Comparison of ENCODE assay signal across 14 cellular contexts in genomic region chr16:30569746-30570325, GRCh38. TPM values are rescaled to one million over a fixed set of nuclear protein-coding genes. Genes with fewer than 3 reads are reported as not detected.
DNase-seq lines count a peak whose midpoint lies in the region; ATAC-seq and TF ChIP-seq lines count a peak whose summit lies in the region.
"Had no signal": no experiment of that assay in that cellular context is flagged by ENCODE, and none has a peak within 500 bp of the region (broad histone marks: within the 10 kb centered on the region; RNA-seq: fewer than 3 reads in every experiment).

No MANE protein-coding gene starts in this region.

- intact Hi-C loops in left ventricle myocardium inferior (cut with micrococcal nuclease) (no loop called here), left cardiac atrium (cut with DNase I) (loop anchor here in 1 of 2 donors (5.0 kb wide), 1 partner anchor 43 kb away; the partner anchor contains the start of gene ZNF768), uterus (cut with DNase I; ENCODE audit: low total_unique reads) (no loop called here)

- H3K27me3 Mint-ChIP-seq in central memory CD8-positive, alpha-beta T cell, result no peaks in the 10 kb centered on the region
- H3K27me3 Mint-ChIP-seq: activated naive CD4-positive, alpha-beta T cell treated with anti-CD3 and anti-CD28 coated beads, Interleukin-2, amount 50 U/mL, for 24 hours had no signal

- no peak overlapping the region for H2AFZ ChIP-seq in neuron (ENCODE audit: low read depth, low read length)

- H3K4me3 ChIP-seq in left ventricle myocardium inferior, result peak overlapping the region; percentile 84
- peak overlapping the region; percentile 95 for H3K4me3 ChIP-seq in neuron (ENCODE audit: low read length)
- H3K4me3 ChIP-seq in uterus, result no peak overlapping the region

- H3K27me3 ChIP-seq in left ventricle myocardium inferior (ENCODE audit: low read depth) (no peaks in the 10 kb centered on the region), neuron (ENCODE audit: insufficient read depth, low read length) (no peaks in the 10 kb centered on the region), uterus (no peaks in the 10 kb centered on the region)

- H3K36me3 ChIP-seq in left ventricle myocardium inferior (no peaks in the 10 kb centered on the region), neuron (ENCODE audit: insufficient read depth, low read length) (no peaks in the 10 kb centered on the region), uterus (no peaks in the 10 kb centered on the region)

- peaks cover 15% of the 10 kb centered on the region for H3K36me3 Mint-ChIP-seq in central memory CD8-positive, alpha-beta T cell (ENCODE audit: insufficient read depth)
- H3K36me3 Mint-ChIP-seq: activated naive CD4-positive, alpha-beta T cell treated with anti-CD3 and anti-CD28 coated beads, Interleukin-2, amount 50 U/mL, for 24 hours had no signal

- no peaks in the 10 kb centered on the region for H3K9me3 ChIP-seq in left ventricle myocardium inferior (replicated peaks)
- H3K9me3 ChIP-seq in neuron (ENCODE audit: low read length), result no peaks in the 10 kb centered on the region
- no peaks in the 10 kb centered on the region for H3K9me3 ChIP-seq in uterus

- DNase-seq in left ventricle myocardium inferior (no peak), left cardiac atrium (no peak), uterus (no peak), middle frontal gyrus (ENCODE audit: extremely low spot score, low spot score) (no peak)
- no peak for DNase-seq in central memory CD8-positive, alpha-beta T cell (ENCODE audit: low spot score in 2 of 2)
- no peak for DNase-seq in stimulated activated CD8-positive, alpha-beta memory T cell treated with anti-CD3 and anti-CD28 coated beads, Interleukin-4, amount 100 ng/mL, for 48 hours
- DNase-seq: activated CD4-positive, alpha-beta T cell treated with anti-CD3 and anti-CD28 coated beads, Interleukin-2, amount 50 U/mL, for 48 hours; HCEC 1CT; MV-4-11; OCI-M1; T-helper 2 cell had no signal

- no peak for TF ChIP-seq POLR2A in uterus (IDR thresholded peaks at IDR 0.05)

- ATAC-seq in left cardiac atrium (no peak), GM18520 (IDR thresholded peaks at IDR 0.05; ENCODE audit: unreplicated experiment) (no peak)
- no peak for ATAC-seq in central memory CD8-positive, alpha-beta T cell (replicated peaks; ENCODE audit: extremely low read depth, poor library complexity, severe bottlenecking)

- peak overlapping the region; percentile 81 for H3K27ac Mint-ChIP-seq in central memory CD8-positive, alpha-beta T cell (ENCODE audit: low read depth)

- peaks cover 37% of the 10 kb centered on the region for H3K4me1 Mint-ChIP-seq in central memory CD8-positive, alpha-beta T cell

- H3K27ac ChIP-seq in left ventricle myocardium inferior (replicated peaks) (peak overlapping the region; percentile 99), uterus (peak overlapping the region; percentile 96 to 99)

- TF ChIP-seq CTCF in left ventricle myocardium inferior (IDR thresholded peaks at IDR 0.05; ENCODE audit: borderline replicate concordance) (no peak), uterus (IDR thresholded peaks at IDR 0.05) (no peak)

- H3K9me3 Mint-ChIP-seq in central memory CD8-positive, alpha-beta T cell, result no peaks in the 10 kb centered on the region
- H3K9me3 Mint-ChIP-seq: activated naive CD4-positive, alpha-beta T cell treated with anti-CD3 and anti-CD28 coated beads, Interleukin-2, amount 50 U/mL, for 24 hours had no signal

- peak overlapping the region; percentile 83 for H3K4me3 Mint-ChIP-seq in central memory CD8-positive, alpha-beta T cell

- H3K4me1 ChIP-seq in left ventricle myocardium inferior, result peaks cover 36% of the 10 kb centered on the region
- peaks cover 18% of the 10 kb centered on the region for H3K4me1 ChIP-seq in neuron (ENCODE audit: insufficient read depth, low read length)
- H3K4me1 ChIP-seq in uterus, result peaks cover 0 to 6% of the 10 kb centered on the region in 2 donors

RNA-seq across cellular contexts. Expression of gene ZNF688, which starts 1.7 kb away (rescaled TPM):
- 10.8 TPM for total RNA-seq in left ventricle myocardium inferior
- 10 to 100 TPM in 1 of 2 donors, 1 to 10 TPM in 1; 7.9 to 12.5 TPM for total RNA-seq in left cardiac atrium
- 10 to 100 TPM in 3 of 4 donors, 1 to 10 TPM in 1; 9.6 to 27.1 (median 12.5) TPM for total RNA-seq in uterus

RNA-seq across cellular contexts. Expression of gene ZNF764, which starts 11.7 kb away (rescaled TPM):
- total RNA-seq in left ventricle myocardium inferior, result 8.9 TPM
- 1 to 10 TPM; 5.7 to 8.7 TPM for total RNA-seq in left cardiac atrium
- total RNA-seq in uterus, result 10 to 100 TPM in 2 of 4 donors, 1 to 10 TPM in 2; 1.5 to 11.3 (median 7.3) TPM

RNA-seq across cellular contexts. Expression of gene ZNF785, which starts 15.7 kb away (rescaled TPM):
- total RNA-seq in left ventricle myocardium inferior (7.1 TPM), left cardiac atrium (1 to 10 TPM; 8.2 to 9.8 TPM), uterus (10 to 100 TPM in 2 of 4 donors, 1 to 10 TPM in 2; 6.8 to 37.4 (median 15.2) TPM)

RNA-seq across cellular contexts. Expression of gene ZNF747, which starts 35.2 kb away (rescaled TPM):
- 8.9 TPM for total RNA-seq in left ventricle myocardium inferior
- total RNA-seq in left cardiac atrium, result 1 to 10 TPM; 8.0 to 8.2 TPM
- 10 to 100 TPM in 2 of 4 donors, 1 to 10 TPM in 2; 3.8 to 16.1 (median 10.2) TPM for total RNA-seq in uterus

RNA-seq across cellular contexts. Expression of gene ZNF689, which starts 40.4 kb away (rescaled TPM):
- total RNA-seq in left ventricle myocardium inferior (5.0 TPM), left cardiac atrium (1 to 10 TPM; 5.2 to 6.6 TPM), uterus (10 to 100 TPM in 1 of 4 donors, 1 to 10 TPM in 3; 3.1 to 11.5 (median 7.0) TPM)

Comparison
In these comparisons a context has a peak if more than half of its experiments do, and no peak if none do; other contexts are left out.
1. H3K4me3 ChIP-seq: peak in left ventricle myocardium inferior (single experiment) and neuron (single experiment); none in uterus (0 of 2).